Comparison of ENCODE assay signal across 17 cellular contexts in genomic region chr6:79030511-79030910, GRCh38. TPM values are rescaled to one million over a fixed set of nuclear protein-coding genes. Genes with fewer than 3 reads are reported as not detected.
DNase-seq lines count a peak whose midpoint lies in the region; ATAC-seq and TF ChIP-seq lines count a peak whose summit lies in the region.
"Had no signal": no experiment of that assay in that cellular context is flagged by ENCODE, and none has a peak within 500 bp of the region (broad histone marks: within the 10 kb centered on the region; RNA-seq: fewer than 3 reads in every experiment).

No MANE protein-coding gene starts in this region.

- H3K9me3 Mint-ChIP-seq in CD4-positive, alpha-beta T cell: no peaks in the 10 kb centered on the region
- H3K9me3 Mint-ChIP-seq in H9 (no peaks in the 10 kb centered on the region), endodermal cell (no peaks in the 10 kb centered on the region), nephron (no peaks in the 10 kb centered on the region)
- H3K9me3 Mint-ChIP-seq: CD8-positive, alpha-beta T cell had no signal

- CTCF ChIA-PET in CD4-positive, alpha-beta T cell (lab: Charles Lee): interaction anchor here (1.2 kb wide), 1 partner anchor 9 kb away, joined by 3 read pairs; no protein-coding TSS in a partner anchor

- H4K20me1 ChIP-seq in H9 (ENCODE audit: control insufficient read depth, insufficient read depth, insufficient read length): no peaks in the 10 kb centered on the region

- no peak overlapping the region for H2BK120ac ChIP-seq in H9 (ENCODE audit: low read depth, low read length, poor library complexity, severe bottlenecking)

- no peak overlapping the region for H4K5ac ChIP-seq in H9 (ENCODE audit: insufficient read length, low read depth, low read length)

- WGBS in H9 (ENCODE audit: extremely low coverage, insufficient read length, low lambda C conversion rate): no CpG with 5 or more reads among the region's 1 CpG
- 83% methylated on average over 1 of the region's 1 CpG; no CpG with 5 or more reads in 1 of the 2 experiments for WGBS in endodermal cell (ENCODE audit: insufficient coverage in 1 of 2, insufficient read length in 1 of 2), 2 experiments

- H3K4me2 ChIP-seq in H9 (ENCODE audit: insufficient read depth, insufficient read length, low read length): no peak overlapping the region
- H3K4me2 ChIP-seq: A549 had no signal

- POLR2A ChIA-PET in CD4-positive, alpha-beta T cell (lab: Charles Lee): no interaction called here

- H3K4me3 Mint-ChIP-seq in CD4-positive, alpha-beta T cell: no peak overlapping the region
- H3K4me3 Mint-ChIP-seq in H9: no peak overlapping the region
- no peak overlapping the region for H3K4me3 Mint-ChIP-seq in endodermal cell
- H3K4me3 Mint-ChIP-seq in nephron: no peak overlapping the region
- H3K4me3 Mint-ChIP-seq: CD8-positive, alpha-beta T cell had no signal

- H2BK12ac ChIP-seq in H9 (ENCODE audit: insufficient read length, low read depth, low read length): no peak overlapping the region

- H3K4me1 Mint-ChIP-seq in CD4-positive, alpha-beta T cell (ENCODE audit: low read depth): peaks cover 58% of the 10 kb centered on the region
- peaks cover 6 to 12% of the 10 kb centered on the region in 2 experiments for H3K4me1 Mint-ChIP-seq in H9
- peaks cover 23% of the 10 kb centered on the region for H3K4me1 Mint-ChIP-seq in endodermal cell
- peaks cover 4% of the 10 kb centered on the region for H3K4me1 Mint-ChIP-seq in nephron

- H3K23ac ChIP-seq in H9 (ENCODE audit: insufficient read length, low read depth, low read length): no peak overlapping the region

- H3K9me3 ChIP-seq in CD4-positive, alpha-beta T cell (ENCODE audit: control insufficient read depth, low read length): no peaks in the 10 kb centered on the region
- H3K9me3 ChIP-seq in H9 (ENCODE audit: control insufficient read depth, low read depth, low read length) (no peaks in the 10 kb centered on the region), endodermal cell (ENCODE audit: control insufficient read depth, low read length) (no peaks in the 10 kb centered on the region)
- H3K9me3 ChIP-seq: A549 had no signal

- H3K36me3 ChIP-seq in endodermal cell (ENCODE audit: control insufficient read depth, insufficient read depth, low read length): peaks cover 32% of the 10 kb centered on the region

- H3K9ac ChIP-seq in H9 (ENCODE audit: extremely low read depth, insufficient read length, low read length) (no peak overlapping the region), endodermal cell (ENCODE audit: extremely low read depth, low read length, poor library complexity, severe bottlenecking) (no peak overlapping the region)

- peaks cover 5% of the 10 kb centered on the region for H3K79me2 ChIP-seq in H9 (ENCODE audit: insufficient read depth, low read length)

- H3K79me1 ChIP-seq in H9 (ENCODE audit: insufficient read depth, low read depth, low read length, poor library complexity, severe bottlenecking): no peaks in the 10 kb centered on the region

- no peaks in the 10 kb centered on the region for H3K23me2 ChIP-seq in H9 (ENCODE audit: insufficient read length, low read depth, low read length, poor library complexity, severe bottlenecking)

- H3K4me3 ChIP-seq in endodermal cell (ENCODE audit: low read length): no peak overlapping the region
- H3K4me3 ChIP-seq: A549, SK-N-MC had no signal

- H3K27me3 ChIP-seq in CD4-positive, alpha-beta T cell (ENCODE audit: control insufficient read depth, insufficient read depth, low read length): no peaks in the 10 kb centered on the region
- H3K27me3 ChIP-seq in H9 (ENCODE audit: insufficient read depth, low read length) (no peaks in the 10 kb centered on the region), endodermal cell (ENCODE audit: control insufficient read depth, insufficient read depth, low read length, poor library complexity, severe bottlenecking) (no peaks in the 10 kb centered on the region)

- no peak overlapping the region for H2AFZ ChIP-seq in H9 (ENCODE audit: low read length)

- no peak overlapping the region for H2AK5ac ChIP-seq in H9 (ENCODE audit: insufficient read length, low read length)

- no peak overlapping the region for H2BK20ac ChIP-seq in H9 (ENCODE audit: low read depth, low read length, poor library complexity, severe bottlenecking)

- peak overlapping the region; percentile 3 for H3K27ac Mint-ChIP-seq in CD4-positive, alpha-beta T cell
- H3K27ac Mint-ChIP-seq in H9: peak overlapping the region in 2 of 3 experiments; percentile 31 to 60; a peak in 3 of 7 replicates
- H3K27ac Mint-ChIP-seq in endodermal cell: peak overlapping the region; percentile 36
- peak overlapping the region; percentile 12 to 68 (median 53) for H3K27ac Mint-ChIP-seq in nephron
- H3K27ac Mint-ChIP-seq: CD8-positive, alpha-beta T cell had no signal

- no peak overlapping the region for H3K18ac ChIP-seq in H9 (ENCODE audit: insufficient read length, low read depth, low read length)

- no peak overlapping the region for H3K27ac ChIP-seq in CD4-positive, alpha-beta T cell (ENCODE audit: low read depth, low read length)
- H3K27ac ChIP-seq in H9 (ENCODE audit: insufficient read length, low read depth, low read length) (no peak overlapping the region), endodermal cell (ENCODE audit: low read depth, low read length) (no peak overlapping the region)
- H3K27ac ChIP-seq: A549, HL-60, SK-N-MC had no signal

- H3K4me1 ChIP-seq in H9 (ENCODE audit: insufficient read depth, low read length) (no peaks in the 10 kb centered on the region), endodermal cell (ENCODE audit: control insufficient read depth, insufficient read depth, low read length) (no peaks in the 10 kb centered on the region)
- H3K4me1 ChIP-seq: A549 had no signal

- DNase-seq in CD4-positive, alpha-beta T cell: no peak
- DNase-seq in H9 (no peak), endodermal cell (no peak), DMS 273 (lab: John Stamatoyannopoulos, UW; ENCODE audit: unreplicated experiment) (no peak)
- DNase-seq: Calu3; CD8-positive, alpha-beta T cell; NCI-H187; NCI-H2107; NCI-H510A treated with DMSO at 0.1 percent for 48 hours; NCI-H774; SHP77 had no signal

- H4K8ac ChIP-seq in H9 (replicated peaks; ENCODE audit: insufficient read length, low read depth, low read length): no peak overlapping the region

- no peak for ATAC-seq in CD4-positive, alpha-beta T cell (ENCODE audit: poor library complexity)
- no peak for ATAC-seq in GM21825 (IDR thresholded peaks at IDR 0.05; ENCODE audit: unreplicated experiment)
- no peak for ATAC-seq in GM21381 (IDR thresholded peaks at IDR 0.05; ENCODE audit: unreplicated experiment)
- ATAC-seq: A549; CD8-positive, alpha-beta T cell had no signal

- no peak overlapping the region for H3K14ac ChIP-seq in H9 (ENCODE audit: insufficient read depth, low read length)

- H2BK15ac ChIP-seq in H9 (ENCODE audit: low read depth, low read length): no peak overlapping the region

- H3K27me3 Mint-ChIP-seq in CD4-positive, alpha-beta T cell: no peaks in the 10 kb centered on the region
- no peaks in the 10 kb centered on the region for H3K27me3 Mint-ChIP-seq in H9 (ENCODE audit: low read depth)
- H3K27me3 Mint-ChIP-seq in endodermal cell (ENCODE audit: insufficient read depth): no peaks in the 10 kb centered on the region
- no peaks in the 10 kb centered on the region for H3K27me3 Mint-ChIP-seq in nephron (ENCODE audit: low read depth)

- no peak overlapping the region for H4K91ac ChIP-seq in H9 (ENCODE audit: insufficient read length, low read depth, low read length)

- H3K4ac ChIP-seq in H9 (ENCODE audit: low read depth, low read length): no peak overlapping the region

- no peak overlapping the region for H3T11ph ChIP-seq in H9 (ENCODE audit: low read length)

- no peak for TF ChIP-seq CTCF in CD4-positive, alpha-beta T cell (IDR thresholded peaks at IDR 0.05)
- no peak for TF ChIP-seq CTCF in H9 (conservative IDR thresholded peaks at IDR 0.05)
- TF ChIP-seq CTCF in endodermal cell (conservative IDR thresholded peaks at IDR 0.05): no peak
- TF ChIP-seq CTCF in nephron (IDR thresholded peaks at IDR 0.05; ENCODE audit: unreplicated experiment in 3 of 3): no peak

- H3K36me3 Mint-ChIP-seq in CD4-positive, alpha-beta T cell (ENCODE audit: low read depth): peaks cover 80% of the 10 kb centered on the region
- peaks cover 6 to 36% (median 35%) of the 10 kb centered on the region in 3 experiments; a peak in 6 of 7 replicates for H3K36me3 Mint-ChIP-seq in H9 (ENCODE audit: insufficient read depth in 1 of 3, low read depth in 3 of 3)
- peaks cover 35% of the 10 kb centered on the region for H3K36me3 Mint-ChIP-seq in endodermal cell (ENCODE audit: low read depth)
- peaks cover 52% of the 10 kb centered on the region for H3K36me3 Mint-ChIP-seq in nephron (ENCODE audit: low read depth)

- H2BK5ac ChIP-seq in H9 (ENCODE audit: insufficient read length, low read length): no peak overlapping the region

- intact Hi-C loops in CD4-positive, alpha-beta T cell (cut with DNase I, micrococcal nuclease): no loop called here

- H3K56ac ChIP-seq in H9 (ENCODE audit: insufficient read length, low read depth, low read length): no peak overlapping the region

RNA-seq across cellular contexts. Expression of gene PHIP, which starts 47.5 kb away (rescaled TPM):
- total RNA-seq in CD4-positive, alpha-beta T cell: 10 to 100 TPM; 35.7 to 36.9 TPM
- total RNA-seq in H9 (2021) (51.0 and 53.6 TPM in 2 replicates), endodermal cell (10 to 100 TPM; 49.8 to 59.7 TPM)
- 38.1 TPM for polyA plus RNA-seq in endodermal cell (2013, experiment 1 of 2)
- 38.4 TPM for polyA plus RNA-seq in endodermal cell (2013, experiment 2 of 2)

Comparison
In these comparisons a context has a peak if more than half of its experiments do, and no peak if none do; other contexts are left out.
1. H3K27ac Mint-ChIP-seq: peak in every context shown above with its lines; median percentile 53 in nephron; 46 in H9; 36 in endodermal cell; 3 in CD4-positive, alpha-beta T cell.